In genomic region chr19:8461891-8462290, GRCh38 we compare ENCODE assay signal across 1 cellular context.
TF ChIP-seq lines count a peak whose summit lies in the region.

No MANE protein-coding gene starts in this region.

TF ChIP-seq in GM12878, 131 proteins besides CTCF, POLR2A, EP300 and RAD21:
- TF ChIP-seq MEF2B (IDR thresholded peaks at IDR 0.05; ENCODE audit: partially characterized antibody, poor library complexity, severe bottlenecking) (no peak), IRF4 (IDR thresholded peaks at IDR 0.05; ENCODE audit: low read depth, low read length) (no peak), TAF1 (IDR thresholded peaks at IDR 0.05; ENCODE audit: borderline replicate concordance, low read depth, low read length) (no peak), DPF2 (IDR thresholded peaks at IDR 0.05) (no peak), MTA2 (IDR thresholded peaks at IDR 0.05; ENCODE audit: low read depth) (no peak), ZZZ3 (IDR thresholded peaks at IDR 0.05; ENCODE audit: control insufficient read depth, insufficient read length, low read depth) (no peak), NBN (IDR thresholded peaks at IDR 0.05) (no peak), ZNF217 (IDR thresholded peaks at IDR 0.05) (no peak), RBBP5 (conservative IDR thresholded peaks at IDR 0.05) (no peak), ZNF687 (IDR thresholded peaks at IDR 0.05) (no peak), RAD51 (IDR thresholded peaks at IDR 0.05) (no peak), ZSCAN29 (IDR thresholded peaks at IDR 0.05) (no peak), CBX3 (IDR thresholded peaks at IDR 0.05; ENCODE audit: borderline replicate concordance, low read depth) (no peak)
- TF ChIP-seq, protein P1, sequence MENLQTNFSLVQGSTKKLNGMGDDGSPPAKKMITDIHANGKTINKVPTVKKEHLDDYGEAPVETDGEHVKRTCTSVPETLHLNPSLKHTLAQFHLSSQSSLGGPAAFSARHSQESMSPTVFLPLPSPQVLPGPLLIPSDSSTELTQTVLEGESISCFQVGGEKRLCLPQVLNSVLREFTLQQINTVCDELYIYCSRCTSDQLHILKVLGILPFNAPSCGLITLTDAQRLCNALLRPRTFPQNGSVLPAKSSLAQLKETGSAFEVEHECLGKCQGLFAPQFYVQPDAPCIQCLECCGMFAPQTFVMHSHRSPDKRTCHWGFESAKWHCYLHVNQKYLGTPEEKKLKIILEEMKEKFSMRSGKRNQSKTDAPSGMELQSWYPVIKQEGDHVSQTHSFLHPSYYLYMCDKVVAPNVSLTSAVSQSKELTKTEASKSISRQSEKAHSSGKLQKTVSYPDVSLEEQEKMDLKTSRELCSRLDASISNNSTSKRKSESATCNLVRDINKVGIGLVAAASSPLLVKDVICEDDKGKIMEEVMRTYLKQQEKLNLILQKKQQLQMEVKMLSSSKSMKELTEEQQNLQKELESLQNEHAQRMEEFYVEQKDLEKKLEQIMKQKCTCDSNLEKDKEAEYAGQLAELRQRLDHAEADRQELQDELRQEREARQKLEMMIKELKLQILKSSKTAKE (IDR thresholded peaks at IDR 0.05; ENCODE audit: low read depth, poor library complexity, severe bottlenecking) = no peak
